ENCODE assay signal across 15 cellular contexts in the genomic region with DNA sequence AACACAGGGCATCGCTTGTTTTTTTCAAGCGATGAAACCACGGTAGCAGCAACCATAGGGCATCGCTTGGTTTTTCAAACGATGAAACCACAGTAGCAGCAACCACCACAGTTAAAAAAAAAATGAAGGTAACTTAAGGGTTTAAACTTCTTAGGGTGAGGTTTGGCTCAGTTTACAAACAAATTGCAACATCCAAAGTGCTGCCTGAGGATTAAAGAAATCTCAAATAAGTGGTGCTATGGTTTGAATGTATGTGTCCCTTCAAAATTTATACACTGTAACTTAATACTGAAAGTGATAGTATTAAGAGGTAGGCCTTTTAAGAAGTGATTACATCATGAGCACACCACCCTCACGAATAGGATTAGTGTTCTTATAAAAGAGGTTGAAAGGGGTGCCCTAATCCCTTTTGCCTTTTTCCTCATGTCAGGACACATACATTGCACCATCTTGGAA. TPM values are rescaled to one million over a fixed set of nuclear protein-coding genes. Genes with fewer than 3 reads are reported as not detected.
A peak's percentile ranks its signal among the peaks of the same experiment; 100 is the strongest.
DNase-seq lines count a peak whose midpoint lies in the region; ATAC-seq and TF ChIP-seq lines count a peak whose summit lies in the region.
"Had no signal": no experiment of that assay in that cellular context is flagged by ENCODE, and none has a peak within 500 bp of the region (broad histone marks: within the 10 kb centered on the region; RNA-seq: fewer than 3 reads in every experiment).

No MANE protein-coding gene starts in this region.

- H3K79me2 ChIP-seq in DND-41 (ENCODE audit: insufficient read depth, low read length), result no peaks in the 10 kb centered on the region

- no peaks in the 10 kb centered on the region for H3K36me3 ChIP-seq in DND-41 (ENCODE audit: insufficient read depth, low read length)
- H3K36me3 ChIP-seq in sigmoid colon, result no peaks in the 10 kb centered on the region
- H3K36me3 ChIP-seq: BLaER1, right atrium auricular region had no signal

- peak overlapping the region; percentile 66 for H3K4me3 Mint-ChIP-seq in T-helper 17 cell
- H3K4me3 Mint-ChIP-seq in memory B cell, result no peak overlapping the region

- 48 to 79% methylated on average over 6 of the region's 6 CpGs for WGBS in sigmoid colon, 2 donors

- DNase-seq in DND-41 (peak; percentile 59), T-helper 17 cell (no peak), memory B cell (ENCODE audit: low spot score in 2 of 2) (no peak), SW 1271 (lab: John Stamatoyannopoulos, UW) (no peak), sigmoid colon (no peak)
- no peak for DNase-seq in activated effector memory CD4-positive, alpha-beta T cell treated with Interleukin-2 at 50 U/mL for 16 hours
- DNase-seq: dorsolateral prefrontal cortex; KG1; left ventricle myocardium superior; NCI-H526 treated with DMSO at 0.1 percent for 48 hours; Right ventricle myocardium superior; stimulated activated CD4-positive, alpha-beta T cell treated with anti-CD3 and anti-CD28 coated beads, Interleukin-2, amount 100 ng/mL, for 48 hours had no signal

- peak overlapping the region; percentile 47 for H3K9ac ChIP-seq in DND-41 (ENCODE audit: low read depth, low read length)
- H3K9ac ChIP-seq: BLaER1 had no signal

- peak overlapping the region in 1 of 2 experiments; percentile 40; a peak in 2 of 4 replicates for H3K4me3 ChIP-seq in DND-41 (ENCODE audit: low read depth in 1 of 2, low read length in 2 of 2)
- H3K4me3 ChIP-seq in sigmoid colon, result no peak overlapping the region
- H3K4me3 ChIP-seq: BLaER1, dorsolateral prefrontal cortex, right atrium auricular region had no signal

- H3K36me3 Mint-ChIP-seq in T-helper 17 cell (ENCODE audit: low read depth) (peaks cover 2% of the 10 kb centered on the region), memory B cell (no peaks in the 10 kb centered on the region)

- peaks cover 52% of the 10 kb centered on the region for H3K4me1 ChIP-seq in DND-41 (ENCODE audit: insufficient read depth, low read length)
- no peaks in the 10 kb centered on the region for H3K4me1 ChIP-seq in sigmoid colon
- H3K4me1 ChIP-seq: BLaER1, right atrium auricular region had no signal

- H3K9me3 Mint-ChIP-seq in memory B cell, result no peaks in the 10 kb centered on the region

- ATAC-seq in DND-41 (ENCODE audit: insufficient read depth, low read depth) (peak; percentile 85), HG02610 (IDR thresholded peaks at IDR 0.05; ENCODE audit: unreplicated experiment) (peak; percentile 52), T-helper 17 cell (peak; percentile 71), memory B cell (ENCODE audit: low read depth) (peak; percentile 52)
- ATAC-seq: left ventricle myocardium superior had no signal

- TF ChIP-seq EP300 in sigmoid colon (IDR thresholded peaks at IDR 0.05), result no peak

- no peaks in the 10 kb centered on the region for H3K9me3 ChIP-seq in DND-41 (ENCODE audit: insufficient read depth, low read length, severe bottlenecking)
- peaks cover 4% of the 10 kb centered on the region for H3K9me3 ChIP-seq in T-helper 17 cell (ENCODE audit: control insufficient read depth, low read length, poor library complexity, severe bottlenecking)
- no peaks in the 10 kb centered on the region for H3K9me3 ChIP-seq in sigmoid colon
- H3K9me3 ChIP-seq: right atrium auricular region had no signal

- H3K4me1 Mint-ChIP-seq in T-helper 17 cell (peaks cover 66% of the 10 kb centered on the region), memory B cell (peaks cover 15% of the 10 kb centered on the region)

- intact Hi-C loops in sigmoid colon (cut with DNase I), result no loop called here

- H3K27ac ChIP-seq in DND-41 (ENCODE audit: low read length) (peak overlapping the region; percentile 88), sigmoid colon (no peak overlapping the region)
- H3K27ac ChIP-seq: BLaER1, dorsolateral prefrontal cortex, right atrium auricular region had no signal

- TF ChIP-seq POLR2A in sigmoid colon (IDR thresholded peaks at IDR 0.05), result no peak

- peak overlapping the region; percentile 67 for H2AFZ ChIP-seq in DND-41 (ENCODE audit: low read depth, low read length)

- no peak for TF ChIP-seq CTCF in DND-41 (IDR thresholded peaks at IDR 0.05; ENCODE audit: borderline replicate concordance, extremely low read depth, low read length, poor library complexity, severe bottlenecking)
- no peak for TF ChIP-seq CTCF in sigmoid colon (IDR thresholded peaks at IDR 0.05)

- H3K4me2 ChIP-seq in DND-41 (ENCODE audit: insufficient read depth, low read length), result peak overlapping the region; percentile 59
- H3K4me2 ChIP-seq: BLaER1 had no signal

- H3K27me3 Mint-ChIP-seq in T-helper 17 cell (no peaks in the 10 kb centered on the region), memory B cell (no peaks in the 10 kb centered on the region)

- H3K27ac Mint-ChIP-seq in T-helper 17 cell, result peak overlapping the region; percentile 95
- no peak overlapping the region for H3K27ac Mint-ChIP-seq in memory B cell

- no peaks in the 10 kb centered on the region for H4K20me1 ChIP-seq in DND-41 (ENCODE audit: insufficient read depth, low read length)
- H4K20me1 ChIP-seq: BLaER1 had no signal

- H3K27me3 ChIP-seq in DND-41 (ENCODE audit: insufficient read depth, low read length, poor library complexity), result no peaks in the 10 kb centered on the region
- no peaks in the 10 kb centered on the region for H3K27me3 ChIP-seq in sigmoid colon
- H3K27me3 ChIP-seq: BLaER1, dorsolateral prefrontal cortex, right atrium auricular region had no signal

RNA-seq across cellular contexts. Expression of a gene that starts 6.4 kb away (rescaled TPM):
- total RNA-seq in T-helper 17 cell, result 100 to 1,000 TPM; 122 to 132 TPM
- total RNA-seq in sigmoid colon, result 1 to 10 TPM in 3 of 4 donors, under 1 TPM in 1; 0.83 to 1.4 (median 1.2) TPM
- polyA plus RNA-seq in sigmoid colon, result 10 to 100 TPM in 1 of 3 donors, 1 to 10 TPM in 2; 1.6 to 19.3 (median 1.8) TPM

Comparison
In these comparisons a context has a peak if more than half of its experiments do, and no peak if none do; other contexts are left out.
1. RNA of a gene that starts 6.4 kb away (total RNA-seq): 122 to 132 TPM in T-helper 17 cell; 0.83 to 1.4 TPM in sigmoid colon; every median in the first group is over 10 times any median in the second.
2. Peak in every context shown above with its lines, with median percentiles within 50 percentile points of each other: ATAC-seq.